ENCODE assay signal across 18 cellular contexts in genomic region chr10:128871671-128872231, GRCh38.
DNase-seq lines count a peak whose midpoint lies in the region; ATAC-seq and TF ChIP-seq lines count a peak whose summit lies in the region.
"Had no signal": no experiment of that assay in that cellular context is flagged by ENCODE, and none has a peak within 500 bp of the region (broad histone marks: within the 10 kb centered on the region; RNA-seq: fewer than 3 reads in every experiment).

No MANE protein-coding gene starts in this region.

- H3K4me1 ChIP-seq in hepatocyte (ENCODE audit: insufficient read depth), result peaks cover 2% of the 10 kb centered on the region

- DNase-seq in ecto neural progenitor cell (ENCODE audit: low spot score) (peak; percentile 27), islet precursor cell (peak; percentile 35), osteocyte (ENCODE audit: extremely low spot score, unreplicated experiment) (peak; percentile 64), hepatocyte (ENCODE audit: low spot score) (no peak), GM10248 (ENCODE audit: extremely low spot score) (no peak)
- DNase-seq in stimulated activated naive CD8-positive, alpha-beta T cell treated with anti-CD3 and anti-CD28 coated beads, Interleukin-15, amount 100 ng/mL, for 72 hours, result no peak
- DNase-seq: C1 segment of cervical spinal cord; Calu3; CD4-positive, alpha-beta memory T cell; COR-L47; DMS53; DMS79 treated with DMSO at 0.1 percent for 48 hours; GF-D8; H7; HCEC 1CT had no signal

- no peak for ATAC-seq in stimulated activated naive CD8-positive, alpha-beta T cell treated with anti-CD3 and anti-CD28 coated beads, Interleukin-15, amount 100 ng/mL, for 72 hours
- no peak for ATAC-seq in GM21737 (IDR thresholded peaks at IDR 0.05; ENCODE audit: unreplicated experiment)
- ATAC-seq: GM23338 had no signal

- POLR2A ChIA-PET in GM10248 (lab: Yijun Ruan, JAX), result no interaction called here

- no peaks in the 10 kb centered on the region for H3K27me3 ChIP-seq in hepatocyte

- H3K27ac Mint-ChIP-seq in nephron (peak overlapping the region; percentile 38 to 65 (median 38)), osteocyte (ENCODE audit: unreplicated experiment) (no peak overlapping the region)
- H3K27ac Mint-ChIP-seq in stimulated activated naive CD8-positive, alpha-beta T cell treated with anti-CD3 and anti-CD28 coated beads, Interleukin-15, amount 100 ng/mL, for 72 hours, result no peak overlapping the region
- H3K27ac Mint-ChIP-seq: CD4-positive, alpha-beta memory T cell; GM23338 had no signal

- H3K36me3 Mint-ChIP-seq in nephron (ENCODE audit: low read depth), result no peaks in the 10 kb centered on the region
- no peaks in the 10 kb centered on the region for H3K36me3 Mint-ChIP-seq in osteocyte (ENCODE audit: unreplicated experiment)
- H3K36me3 Mint-ChIP-seq: CD4-positive, alpha-beta memory T cell had no signal

- H3K4me3 Mint-ChIP-seq in nephron (no peak overlapping the region), osteocyte (ENCODE audit: unreplicated experiment) (no peak overlapping the region)
- no peak overlapping the region for H3K4me3 Mint-ChIP-seq in stimulated activated naive CD8-positive, alpha-beta T cell treated with anti-CD3 and anti-CD28 coated beads, Interleukin-15, amount 100 ng/mL, for 72 hours
- H3K4me3 Mint-ChIP-seq: CD4-positive, alpha-beta memory T cell; GM23338 had no signal

- TF ChIP-seq CTCF in nephron (IDR thresholded peaks at IDR 0.05; ENCODE audit: unreplicated experiment in 3 of 3) (no peak), osteocyte (IDR thresholded peaks at IDR 0.05) (no peak), hepatocyte (IDR thresholded peaks at IDR 0.05; ENCODE audit: poor library complexity) (no peak), GM10248 (IDR thresholded peaks at IDR 0.05; ENCODE audit: control extremely low read depth, extremely low read depth, low read depth, missing control alignments) (no peak)

- H3K27ac ChIP-seq in hepatocyte, result no peak overlapping the region

- no peaks in the 10 kb centered on the region for H3K9me3 ChIP-seq in hepatocyte (ENCODE audit: low read depth)

- no peaks in the 10 kb centered on the region for H3K36me3 ChIP-seq in hepatocyte (replicated peaks; ENCODE audit: insufficient read depth, low read depth)

- no peak overlapping the region for H3K4me2 ChIP-seq in hepatocyte
- H3K4me2 ChIP-seq: GM23338 had no signal

- H4K20me1 ChIP-seq in hepatocyte (ENCODE audit: insufficient read depth, poor library complexity, severe bottlenecking), result no peaks in the 10 kb centered on the region

- no peaks in the 10 kb centered on the region for H3K9me3 Mint-ChIP-seq in nephron
- peaks cover 41% of the 10 kb centered on the region for H3K9me3 Mint-ChIP-seq in osteocyte (ENCODE audit: unreplicated experiment)
- peaks cover 0 to 5% of the 10 kb centered on the region in 2 donors for H3K9me3 Mint-ChIP-seq in stimulated activated naive CD8-positive, alpha-beta T cell treated with anti-CD3 and anti-CD28 coated beads, Interleukin-15, amount 100 ng/mL, for 72 hours
- H3K9me3 Mint-ChIP-seq: CD4-positive, alpha-beta memory T cell; GM23338 had no signal

- H3K4me3 ChIP-seq in hepatocyte, result no peak overlapping the region
- H3K4me3 ChIP-seq: GM23338 had no signal

- H3K27me3 Mint-ChIP-seq in nephron (ENCODE audit: low read depth), result peaks cover 5% of the 10 kb centered on the region
- no peaks in the 10 kb centered on the region for H3K27me3 Mint-ChIP-seq in osteocyte (ENCODE audit: unreplicated experiment)
- H3K27me3 Mint-ChIP-seq in stimulated activated naive CD8-positive, alpha-beta T cell treated with anti-CD3 and anti-CD28 coated beads, Interleukin-15, amount 100 ng/mL, for 72 hours, result peaks cover 6% of the 10 kb centered on the region
- H3K27me3 Mint-ChIP-seq: CD4-positive, alpha-beta memory T cell had no signal

- H3K79me2 ChIP-seq in hepatocyte, result no peaks in the 10 kb centered on the region

- WGBS in hepatocyte (ENCODE audit: low lambda C conversion rate, missing lambda C conversion rate), result 92% methylated on average over 14 of the region's 14 CpGs

- CTCF ChIA-PET in GM10248 (lab: Yijun Ruan, JAX), result interaction anchor here (1.2 to 1.4 kb wide), 2 partner anchors 10 to 12 kb away, joined by 3 to 5 read pairs; no protein-coding TSS in a partner anchor

- H3K9me2 ChIP-seq in hepatocyte (replicated peaks; ENCODE audit: insufficient read depth), result no peaks in the 10 kb centered on the region

- H3K4me1 Mint-ChIP-seq in nephron (peaks cover 74% of the 10 kb centered on the region), osteocyte (ENCODE audit: unreplicated experiment) (no peaks in the 10 kb centered on the region)
- no peaks in the 10 kb centered on the region for H3K4me1 Mint-ChIP-seq in stimulated activated naive CD8-positive, alpha-beta T cell treated with anti-CD3 and anti-CD28 coated beads, Interleukin-15, amount 100 ng/mL, for 72 hours
- H3K4me1 Mint-ChIP-seq: CD4-positive, alpha-beta memory T cell; GM23338 had no signal

- no peak overlapping the region for H2AFZ ChIP-seq in hepatocyte
- H2AFZ ChIP-seq: GM23338 had no signal

Comparison
In these comparisons a context has a peak if more than half of its experiments do, and no peak if none do; other contexts are left out.
1. DNase-seq: peak in ecto neural progenitor cell (single experiment), islet precursor cell (single experiment) and osteocyte (single experiment); none in hepatocyte (single experiment), stimulated activated naive CD8-positive, alpha-beta T cell treated with anti-CD3 and anti-CD28 coated beads, Interleukin-15, amount 100 ng/mL, for 72 hours (0 of 2) and GM10248 (single experiment).
2. H3K27ac Mint-ChIP-seq: peak in nephron (3 of 3); none in osteocyte (single experiment) and stimulated activated naive CD8-positive, alpha-beta T cell treated with anti-CD3 and anti-CD28 coated beads, Interleukin-15, amount 100 ng/mL, for 72 hours (0 of 2).